In genomic region chr3:57484563-57484962, GRCh38 we compare ENCODE assay signal across 10 cellular contexts. TPM values are rescaled to one million over a fixed set of nuclear protein-coding genes. Genes with fewer than 3 reads are reported as not detected.
"Had no signal": no experiment of that assay in that cellular context is flagged by ENCODE, and none has a peak within 500 bp of the region (broad histone marks: within the 10 kb centered on the region; RNA-seq: fewer than 3 reads in every experiment).

No MANE protein-coding gene starts in this region.

- H3K27ac Mint-ChIP-seq: GM23338, HFFc6, IgD-negative memory B cell had no signal

- H3K36me3 Mint-ChIP-seq: IgD-negative memory B cell had no signal

- DNase-seq: H7, HFFc6, KBM-7 had no signal

- H3K4me3 Mint-ChIP-seq: GM23338, HFFc6, IgD-negative memory B cell had no signal

- H3K27ac ChIP-seq: HL-60, KMS-11 had no signal

- H3K4me1 Mint-ChIP-seq: GM23338, IgD-negative memory B cell had no signal

- ATAC-seq: GM23338, HCT116, HepG2 had no signal

RNA-seq across cellular contexts. Expression of gene DNAH12, which starts 59.6 kb away (rescaled TPM):
- total RNA-seq: GM23338, H1, H7 had no signal
